12 cellular contexts compared by ENCODE assay signal in genomic region chr1:11740258-11741192, GRCh38. TPM values are rescaled to one million over a fixed set of nuclear protein-coding genes. Genes with fewer than 3 reads are reported as not detected.
DNase-seq lines count a peak whose midpoint lies in the region; ATAC-seq and TF ChIP-seq lines count a peak whose summit lies in the region.
"Had no signal": no experiment of that assay in that cellular context is flagged by ENCODE, and none has a peak within 500 bp of the region (broad histone marks: within the 10 kb centered on the region; RNA-seq: fewer than 3 reads in every experiment).

No MANE protein-coding gene starts in this region.

- H3K27me3 Mint-ChIP-seq in WTC11 (ENCODE audit: low read depth) (no peaks in the 10 kb centered on the region), GM23338 (ENCODE audit: insufficient read depth, low read depth, poor library complexity) (peaks cover 16% of the 10 kb centered on the region)
- H3K27me3 Mint-ChIP-seq in naive thymus-derived CD4-positive, alpha-beta T cell, result no peaks in the 10 kb centered on the region

- H3K4me3 ChIP-seq in DND-41 (ENCODE audit: low read depth in 1 of 2, low read length in 2 of 2) (no peak overlapping the region), BE2C (ENCODE audit: low read depth, low read length) (no peak overlapping the region), GM23338 (no peak overlapping the region)
- H3K4me3 ChIP-seq in naive thymus-derived CD4-positive, alpha-beta T cell (ENCODE audit: low read length), result peak overlapping the region; percentile 29
- H3K4me3 ChIP-seq: pancreas had no signal

- H3K36me3 Mint-ChIP-seq in WTC11, result no peaks in the 10 kb centered on the region; the same call in 1 of the 2 replicates
- peaks cover 0 to 17% (median 0%) of the 10 kb centered on the region in 5 donors for H3K36me3 Mint-ChIP-seq in naive thymus-derived CD4-positive, alpha-beta T cell
- no peaks in the 10 kb centered on the region; the same call in 2 of the 3 replicates for H3K36me3 Mint-ChIP-seq in GM23338 (ENCODE audit: low read depth)

- TF ChIP-seq CTCF in DND-41 (IDR thresholded peaks at IDR 0.05; ENCODE audit: borderline replicate concordance, extremely low read depth, low read length, poor library complexity, severe bottlenecking) (no peak), WTC11 (IDR thresholded peaks at IDR 0.05) (no peak), BE2C (IDR thresholded peaks at IDR 0.05; ENCODE audit: low read depth, low read length) (no peak), GM23338 (conservative IDR thresholded peaks at IDR 0.05; ENCODE audit: low read depth in 2 of 2) (no peak)

- ATAC-seq in DND-41 (ENCODE audit: insufficient read depth, low read depth), result peak; percentile 73
- no peak for ATAC-seq in WTC11
- peak; percentile 52 for ATAC-seq in naive thymus-derived CD4-positive, alpha-beta T cell
- no peak for ATAC-seq in GM23338
- no peak for ATAC-seq in GM21576 (IDR thresholded peaks at IDR 0.05; ENCODE audit: unreplicated experiment)
- ATAC-seq: pancreas had no signal

- DNase-seq in DND-41 (peak; percentile 73), KG1 (lab: John Stamatoyannopoulos, UW) (peak; percentile 68), WTC11 (ENCODE audit: low spot score) (no peak), BE2C (no peak), GM23338 (ENCODE audit: low spot score) (no peak), NCI-H1105 treated with DMSO at 0.1 percent for 48 hours (lab: John Stamatoyannopoulos, UW) (no peak)
- DNase-seq in naive thymus-derived CD4-positive, alpha-beta T cell, result no peak
- DNase-seq: aorta, islet precursor cell had no signal

- H3K9me3 ChIP-seq in DND-41 (ENCODE audit: insufficient read depth, low read length, severe bottlenecking), result no peaks in the 10 kb centered on the region
- no peaks in the 10 kb centered on the region for H3K9me3 ChIP-seq in naive thymus-derived CD4-positive, alpha-beta T cell (ENCODE audit: control insufficient read depth in 2 of 3, low read length in 3 of 3)
- H3K9me3 ChIP-seq in BE2C, result no peaks in the 10 kb centered on the region
- H3K9me3 ChIP-seq: pancreas had no signal

- CTCF ChIA-PET in WTC11 (lab: Charles Lee), result interaction anchor here (1.1 to 2.6 kb wide), 4 partner anchors 29 to 95 kb away, joined by 3 to 10 read pairs (median 4); partner anchors contain the start of gene FBXO6
- CTCF ChIA-PET in naive thymus-derived CD4-positive, alpha-beta T cell (lab: Charles Lee), result interaction anchor here (1.5 kb wide), 1 partner anchor 76 kb away, joined by 4 read pairs; the partner anchor contains the start of gene FBXO6

- H3K36me3 ChIP-seq in DND-41 (ENCODE audit: insufficient read depth, low read length) (no peaks in the 10 kb centered on the region), BE2C (no peaks in the 10 kb centered on the region), GM23338 (ENCODE audit: insufficient read depth) (no peaks in the 10 kb centered on the region)
- H3K36me3 ChIP-seq in naive thymus-derived CD4-positive, alpha-beta T cell (ENCODE audit: control insufficient read depth in 2 of 3, insufficient read depth in 3 of 3, low read length in 3 of 3), result peaks cover 0 to 5% (median 0%) of the 10 kb centered on the region in 3 experiments
- H3K36me3 ChIP-seq: pancreas had no signal

- H3K4me1 ChIP-seq in DND-41 (ENCODE audit: insufficient read depth, low read length), result peaks cover 44% of the 10 kb centered on the region
- H3K4me1 ChIP-seq in naive thymus-derived CD4-positive, alpha-beta T cell (ENCODE audit: control insufficient read depth in 2 of 2, insufficient read depth in 2 of 2, low read length in 2 of 2), result peaks cover 45 to 52% of the 10 kb centered on the region in 2 donors
- H3K4me1 ChIP-seq in BE2C, result no peaks in the 10 kb centered on the region
- peaks cover 23% of the 10 kb centered on the region for H3K4me1 ChIP-seq in GM23338 (ENCODE audit: insufficient read depth)

- H4K20me1 ChIP-seq in DND-41 (ENCODE audit: insufficient read depth, low read length) (peaks cover 28% of the 10 kb centered on the region), GM23338 (replicated peaks; ENCODE audit: insufficient read depth) (peaks cover 5% of the 10 kb centered on the region)

- no peak overlapping the region for H3K4me3 Mint-ChIP-seq in WTC11
- H3K4me3 Mint-ChIP-seq in naive thymus-derived CD4-positive, alpha-beta T cell, result peak overlapping the region; percentile 55 to 84 (median 69)
- no peak overlapping the region for H3K4me3 Mint-ChIP-seq in GM23338

- H3K9me3 Mint-ChIP-seq in WTC11, result no peaks in the 10 kb centered on the region
- H3K9me3 Mint-ChIP-seq in naive thymus-derived CD4-positive, alpha-beta T cell, result no peaks in the 10 kb centered on the region
- H3K9me3 Mint-ChIP-seq in GM23338, result no peaks in the 10 kb centered on the region; the same call in 2 of the 3 replicates

- no peak overlapping the region for H3K9ac ChIP-seq in DND-41 (ENCODE audit: low read depth, low read length)

- POLR2A ChIA-PET in WTC11 (lab: Charles Lee), result no interaction called here
- POLR2A ChIA-PET in naive thymus-derived CD4-positive, alpha-beta T cell (lab: Charles Lee), result interaction anchor here (1.1 to 1.8 kb wide), 3 partner anchors 21 to 167 kb away, joined by 3 to 6 read pairs (median 5); partner anchors contain the start of gene MAD2L2

- peaks cover 30% of the 10 kb centered on the region for H3K4me1 Mint-ChIP-seq in WTC11
- H3K4me1 Mint-ChIP-seq in naive thymus-derived CD4-positive, alpha-beta T cell, result peaks cover 53 to 72% (median 65%) of the 10 kb centered on the region in 7 donors
- peaks cover 33% of the 10 kb centered on the region for H3K4me1 Mint-ChIP-seq in GM23338

- peak overlapping the region; percentile 15; the same call in 1 of the 2 replicates for H3K4me2 ChIP-seq in DND-41 (ENCODE audit: insufficient read depth, low read length)
- no peak overlapping the region for H3K4me2 ChIP-seq in GM23338

- H3K27ac Mint-ChIP-seq in WTC11 (0 out of 2 replicates have a peak overlapping the region, but pooled peaks have one; percentile 20), GM23338 (no peak overlapping the region)
- peak overlapping the region; percentile 5 to 82 (median 65) for H3K27ac Mint-ChIP-seq in naive thymus-derived CD4-positive, alpha-beta T cell

- H3K27ac ChIP-seq in DND-41 (ENCODE audit: low read length), result peak overlapping the region; percentile 18; the same call in 1 of the 2 replicates
- no peak overlapping the region for H3K27ac ChIP-seq in naive thymus-derived CD4-positive, alpha-beta T cell (ENCODE audit: low read depth, low read length)
- no peak overlapping the region for H3K27ac ChIP-seq in GM23338 (ENCODE audit: low read depth)
- H3K27ac ChIP-seq: pancreas had no signal

- H3K27me3 ChIP-seq in DND-41 (ENCODE audit: insufficient read depth, low read length, poor library complexity), result peaks cover 31% of the 10 kb centered on the region
- H3K27me3 ChIP-seq in naive thymus-derived CD4-positive, alpha-beta T cell (ENCODE audit: control insufficient read depth in 2 of 2, insufficient read depth in 2 of 2, low read length in 2 of 2), result no peaks in the 10 kb centered on the region
- no peaks in the 10 kb centered on the region for H3K27me3 ChIP-seq in BE2C
- no peaks in the 10 kb centered on the region for H3K27me3 ChIP-seq in GM23338 (ENCODE audit: insufficient read depth)
- H3K27me3 ChIP-seq: pancreas had no signal

- peaks cover 16% of the 10 kb centered on the region; the same call in 1 of the 2 replicates for H3F3A ChIP-seq in GM23338 (replicated peaks; ENCODE audit: low read depth)

- intact Hi-C loops in naive thymus-derived CD4-positive, alpha-beta T cell (cut with micrococcal nuclease), result no loop called here

- H2AFZ ChIP-seq in DND-41 (ENCODE audit: low read depth, low read length) (no peak overlapping the region), GM23338 (no peak overlapping the region)

- no peaks in the 10 kb centered on the region for H3K79me2 ChIP-seq in DND-41 (ENCODE audit: insufficient read depth, low read length)
- peaks cover 12% of the 10 kb centered on the region for H3K79me2 ChIP-seq in GM23338 (replicated peaks; ENCODE audit: insufficient read depth)

- H3K9me2 ChIP-seq in GM23338 (ENCODE audit: insufficient read depth), result no peaks in the 10 kb centered on the region

TF ChIP-seq in GM23338, 12 proteins besides CTCF, POLR2A, EP300 and RAD21 (continues in another document):
- TF ChIP-seq JUNB (IDR thresholded peaks at IDR 0.05; ENCODE audit: unreplicated experiment), result no peak
- TF ChIP-seq ZNF114 (CRISPR knock-in tag; IDR thresholded peaks at IDR 0.05), result no peak
- no peak for TF ChIP-seq POLR2AphosphoS5 (IDR thresholded peaks at IDR 0.05; ENCODE audit: low read depth)
- TF ChIP-seq ZNF331 (CRISPR knock-in tag; IDR thresholded peaks at IDR 0.05; ENCODE audit: low read depth), result no peak

RNA-seq across cellular contexts. Expression of gene AGTRAP, which starts 4.6 kb away (rescaled TPM):
- 81.6 to 102 TPM (median 101 TPM) in 3 replicates for total RNA-seq in WTC11 (2021)
- 10 to 100 TPM; 28.2 to 82.5 (median 32.7) TPM for total RNA-seq in naive thymus-derived CD4-positive, alpha-beta T cell
- 100 to 1,000 TPM in 1 of 2 donors, 10 to 100 TPM in 1; 96.9 to 108 TPM for polyA plus RNA-seq in naive thymus-derived CD4-positive, alpha-beta T cell
- polyA plus RNA-seq in BE2C (2012; ENCODE audit: insufficient read depth, insufficient read length, low read depth), result 8.3 TPM
- 88.7 and 102 TPM in 2 replicates for total RNA-seq in GM23338 (2014; rRNA removed; shearing (Covaris generic))
- 79.0 and 79.4 TPM in 2 replicates for polyA plus RNA-seq in GM23338 (2016; fragmentation: Nextera tagmentation; extraction: Ambion mirVana)

RNA-seq across cellular contexts. Expression of gene C1orf167, which starts 21.5 kb away (rescaled TPM):
- 1.2 to 3.1 TPM (median 2.8 TPM) in 3 replicates for total RNA-seq in WTC11 (2021)
- total RNA-seq in naive thymus-derived CD4-positive, alpha-beta T cell, result under 1 TPM in 1 of 5 experiments, not detected in 4; 0.13 TPM
- under 1 TPM in 1 of 2 donors, not detected in 1; 0.45 TPM for polyA plus RNA-seq in naive thymus-derived CD4-positive, alpha-beta T cell
- polyA plus RNA-seq in BE2C (2012; ENCODE audit: insufficient read depth, insufficient read length, low read depth), result 2.3 TPM
- 1.7 and 6.0 TPM in 2 replicates for total RNA-seq in GM23338 (2014; rRNA removed; shearing (Covaris generic))
- polyA plus RNA-seq in GM23338 (2016; fragmentation: Nextera tagmentation; extraction: Ambion mirVana), result 2.2 TPM in 2 replicates
- total RNA-seq: NCI-H460 had no signal

RNA-seq across cellular contexts. Expression of gene DRAXIN, which starts 49.0 kb away (rescaled TPM):
- total RNA-seq in WTC11 (2021), result 12.0 to 13.4 TPM (median 13.3 TPM) in 3 replicates
- total RNA-seq in naive thymus-derived CD4-positive, alpha-beta T cell, result 1 to 10 TPM in 1 of 5 experiments, under 1 TPM in 4; 0.07 to 1.6 (median 0.21) TPM
- polyA plus RNA-seq in naive thymus-derived CD4-positive, alpha-beta T cell, result under 1 TPM; 0.03 to 0.09 TPM
- polyA plus RNA-seq in BE2C (2012; ENCODE audit: insufficient read depth, insufficient read length, low read depth), result 0.09 TPM
- 22.6 and 23.0 TPM in 2 replicates for total RNA-seq in GM23338 (2014; rRNA removed; shearing (Covaris generic))
- polyA plus RNA-seq in GM23338 (2016; fragmentation: Nextera tagmentation; extraction: Ambion mirVana), result 7.4 and 7.6 TPM in 2 replicates

RNA-seq across cellular contexts. Expression of gene MAD2L2, which starts 59.6 kb away (rescaled TPM):
- 283 to 312 TPM (median 305 TPM) in 3 replicates for total RNA-seq in WTC11 (2021)
- total RNA-seq in naive thymus-derived CD4-positive, alpha-beta T cell, result 10 to 100 TPM; 17.1 to 53.3 (median 27.2) TPM
- polyA plus RNA-seq in naive thymus-derived CD4-positive, alpha-beta T cell, result 10 to 100 TPM; 38.0 to 53.0 TPM
- polyA plus RNA-seq in BE2C (2012; ENCODE audit: insufficient read depth, insufficient read length, low read depth), result 84.5 TPM
- 474 and 552 TPM in 2 replicates for total RNA-seq in GM23338 (2014; rRNA removed; shearing (Covaris generic))
- polyA plus RNA-seq in GM23338 (2016; fragmentation: Nextera tagmentation; extraction: Ambion mirVana), result 478 and 498 TPM in 2 replicates

Comparison
In these comparisons a context has a peak if more than half of its experiments do, and no peak if none do; other contexts are left out.
1. ATAC-seq: peak in DND-41 (single experiment) and naive thymus-derived CD4-positive, alpha-beta T cell (single experiment); none in WTC11 (single experiment), GM23338 (single experiment) and GM21576 (single experiment).
2. DNase-seq: peak in DND-41 (single experiment) and KG1 (single experiment); none in WTC11 (single experiment), naive thymus-derived CD4-positive, alpha-beta T cell (0 of 9), BE2C (single experiment), GM23338 (single experiment) and NCI-H1105 treated with DMSO at 0.1 percent for 48 hours (single experiment).
3. H3K4me3 Mint-ChIP-seq: peak in naive thymus-derived CD4-positive, alpha-beta T cell (10 of 10); none in WTC11 (single experiment) and GM23338 (single experiment).